Comparison of ENCODE assay signal across 18 cellular contexts in genomic region chr3:73498764-73499622, GRCh38.
DNase-seq lines count a peak whose midpoint lies in the region; ATAC-seq, FAIRE-seq and TF ChIP-seq lines count a peak whose summit lies in the region.
"Had no signal": no experiment of that assay in that cellular context is flagged by ENCODE, and none has a peak within 500 bp of the region (broad histone marks: within the 10 kb centered on the region; RNA-seq: fewer than 3 reads in every experiment).

No MANE protein-coding gene starts in this region.

- H3K4me3 Mint-ChIP-seq in MCF 10A (ENCODE audit: unreplicated experiment) = no peak overlapping the region
- H3K4me3 Mint-ChIP-seq in stimulated activated memory B cell treated with anti-CD40 and anti-IgM and Interleukin-4, amounts not matched to agents 10 μg/mL and 1 μg/mL and 100 μg/mL, for 72 hours = no peak overlapping the region
- H3K4me3 Mint-ChIP-seq: memory B cell had no signal

- BruUV-seq in MCF 10A (replicated peaks; lab: Mats Ljungman, UMichigan) = no TSS peak

- H3K27me3 Mint-ChIP-seq in MCF 10A (ENCODE audit: insufficient read depth, unreplicated experiment) = peaks cover 10% of the 10 kb centered on the region
- H3K27me3 Mint-ChIP-seq in stimulated activated memory B cell treated with anti-CD40 and anti-IgM and Interleukin-4, amounts not matched to agents 10 μg/mL and 1 μg/mL and 100 μg/mL, for 72 hours = peaks cover 14% of the 10 kb centered on the region

- peaks cover 3% of the 10 kb centered on the region for H3K4me1 Mint-ChIP-seq in MCF 10A (ENCODE audit: insufficient read depth, unreplicated experiment)
- H3K4me1 Mint-ChIP-seq in stimulated activated memory B cell treated with anti-CD40 and anti-IgM and Interleukin-4, amounts not matched to agents 10 μg/mL and 1 μg/mL and 100 μg/mL, for 72 hours = no peaks in the 10 kb centered on the region
- H3K4me1 Mint-ChIP-seq: memory B cell had no signal

- H3K36me3 Mint-ChIP-seq in MCF 10A (ENCODE audit: insufficient read depth, unreplicated experiment) = no peaks in the 10 kb centered on the region
- H3K36me3 Mint-ChIP-seq in stimulated activated memory B cell treated with anti-CD40 and anti-IgM and Interleukin-4, amounts not matched to agents 10 μg/mL and 1 μg/mL and 100 μg/mL, for 72 hours = no peaks in the 10 kb centered on the region
- H3K36me3 Mint-ChIP-seq: memory B cell had no signal

- no peak overlapping the region for H3K27ac Mint-ChIP-seq in MCF 10A (ENCODE audit: low read depth, unreplicated experiment)
- H3K27ac Mint-ChIP-seq in stimulated activated memory B cell treated with anti-CD40 and anti-IgM and Interleukin-4, amounts not matched to agents 10 μg/mL and 1 μg/mL and 100 μg/mL, for 72 hours = no peak overlapping the region
- H3K27ac Mint-ChIP-seq: memory B cell had no signal

- no peaks in the 10 kb centered on the region for H3K4me1 ChIP-seq in breast epithelium

- H3K4me3 ChIP-seq in breast epithelium = no peak overlapping the region
- H3K4me3 ChIP-seq: K562, SK-N-MC had no signal

- peak; percentile 10 for DNase-seq in MCF 10A (ENCODE audit: unreplicated experiment)
- no peak for DNase-seq in breast epithelium (ENCODE audit: low spot score in 2 of 2)
- DNase-seq in amniotic epithelial cell (ENCODE audit: low read depth) = peak; percentile 57
- no peak for DNase-seq in GM12892 (ENCODE audit: insufficient read length)
- no peak for DNase-seq in RKO (ENCODE audit: low spot score)
- no peak for DNase-seq in SIG-M5 (lab: John Stamatoyannopoulos, UW)
- DNase-seq: activated CD4-positive, CD25-positive, alpha-beta regulatory T cell; activated gamma-delta T cell; central memory CD4-positive, alpha-beta T cell; DMS79; NCI-H146; NCI-H748 treated with DMSO at 0.1 percent for 48 hours; stimulated activated CD4-positive, alpha-beta T cell treated with anti-CD3 and anti-CD28 coated beads, Interleukin-12 subunit alpha, Interleukin-12 subunit beta, amount 100 ng/mL, for 4 hours had no signal

- no peak overlapping the region for H3K27ac ChIP-seq in breast epithelium
- H3K27ac ChIP-seq: SK-N-MC had no signal

- TF ChIP-seq CTCF in MCF 10A (IDR thresholded peaks at IDR 0.05; ENCODE audit: unreplicated experiment) (no peak), breast epithelium (IDR thresholded peaks at IDR 0.05) (no peak)

- TF ChIP-seq POLR2A in breast epithelium (IDR thresholded peaks at IDR 0.05) = no peak
- no peak for TF ChIP-seq POLR2A in GM12892 (IDR thresholded peaks at IDR 0.05; ENCODE audit: low read depth, low read length)

- ATAC-seq in HG02642 (IDR thresholded peaks at IDR 0.05; ENCODE audit: poor library complexity, unreplicated experiment) = peak; percentile 39
- peak; percentile 27 for ATAC-seq in stimulated activated memory B cell treated with anti-CD40 and anti-IgM and Interleukin-4, amounts not matched to agents 10 μg/mL and 1 μg/mL and 100 μg/mL, for 72 hours
- ATAC-seq: K562 had no signal

- no peak for FAIRE-seq in GM12892 (lab: Jason Lieb, UNC)
- FAIRE-seq: K562 had no signal

- intact Hi-C loops in MCF 10A (cut with micrococcal nuclease) (no loop called here), breast epithelium (cut with DNase I; ENCODE audit: low total_unique reads) (no loop called here)

- CTCF ChIA-PET in MCF 10A (lab: Yijun Ruan, JAX) = interaction anchor here (2.0 to 9.9 kb wide), 2 partner anchors 400 to 413 kb away, joined by 6 to 151 read pairs; no protein-coding TSS in a partner anchor

- no peaks in the 10 kb centered on the region for H3K9me3 ChIP-seq in breast epithelium

- POLR2A ChIA-PET in MCF 10A (lab: Yijun Ruan, JAX) = no interaction called here

- H3K9me3 Mint-ChIP-seq in MCF 10A (ENCODE audit: unreplicated experiment) = no peaks in the 10 kb centered on the region
- H3K9me3 Mint-ChIP-seq in stimulated activated memory B cell treated with anti-CD40 and anti-IgM and Interleukin-4, amounts not matched to agents 10 μg/mL and 1 μg/mL and 100 μg/mL, for 72 hours = no peaks in the 10 kb centered on the region
- H3K9me3 Mint-ChIP-seq: memory B cell had no signal

- H3K36me3 ChIP-seq in breast epithelium = no peaks in the 10 kb centered on the region

- H3K27me3 ChIP-seq in breast epithelium = no peaks in the 10 kb centered on the region

Comparison
In these comparisons a context has a peak if more than half of its experiments do, and no peak if none do; other contexts are left out.
1. DNase-seq: peak in MCF 10A (single experiment) and amniotic epithelial cell (single experiment); none in breast epithelium (0 of 2), GM12892 (single experiment), RKO (single experiment) and SIG-M5 (single experiment).